Comparison of ENCODE assay signal across 17 cellular contexts in the genomic region with DNA sequence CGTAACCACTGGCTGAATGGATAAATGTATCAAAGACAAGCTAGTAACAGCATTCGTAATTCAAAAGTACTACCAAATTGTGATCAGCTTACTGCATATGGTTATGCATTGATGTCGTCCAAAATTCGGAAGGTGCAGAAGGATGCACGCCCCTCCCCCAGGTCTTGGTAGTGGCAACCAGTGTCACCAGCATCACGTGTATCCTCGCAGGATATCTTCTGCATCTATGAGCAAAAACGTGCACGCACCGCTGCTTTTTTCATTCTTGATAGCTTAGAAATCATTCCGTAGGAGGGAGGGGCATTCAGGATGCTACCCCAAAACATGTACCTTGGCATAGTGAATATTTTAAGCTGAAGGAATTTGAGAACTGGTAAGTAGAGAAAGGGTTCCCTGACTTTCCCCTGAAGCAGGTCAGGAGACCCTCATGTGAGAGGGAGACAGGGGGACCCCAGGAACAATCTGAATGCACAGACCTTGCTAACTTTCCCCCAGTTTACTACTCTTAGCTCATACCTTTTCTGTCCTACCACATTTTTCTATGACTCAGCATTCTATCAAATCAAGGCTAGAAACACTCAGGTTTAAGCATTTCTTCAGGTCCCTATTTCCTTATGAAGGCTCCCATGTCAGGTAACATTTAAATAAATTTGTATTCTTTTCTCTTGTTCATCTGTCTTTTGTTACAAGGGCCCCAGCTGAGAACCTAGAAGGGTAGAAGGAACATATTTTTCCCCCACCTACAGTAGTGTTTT.
DNase-seq lines count a peak whose midpoint lies in the region; ATAC-seq, FAIRE-seq and TF ChIP-seq lines count a peak whose summit lies in the region.
"Had no signal": no experiment of that assay in that cellular context is flagged by ENCODE, and none has a peak within 500 bp of the region (broad histone marks: within the 10 kb centered on the region; RNA-seq: fewer than 3 reads in every experiment).

No MANE protein-coding gene starts in this region.

- TF ChIP-seq RAD21 in K562 (CRISPR knock-in tag; conservative IDR thresholded peaks at IDR 0.05 in 1 of 2, IDR thresholded peaks at IDR 0.05 in 1 of 2), result no peak

- H3K4me1 ChIP-seq in right atrium auricular region, result peaks cover 0 to 9% of the 10 kb centered on the region in 2 donors
- H3K4me1 ChIP-seq in left ventricle myocardium inferior, result peaks cover 5% of the 10 kb centered on the region
- H3K4me1 ChIP-seq in HUES64 (ENCODE audit: insufficient read depth, low read length), result peaks cover 15% of the 10 kb centered on the region
- peaks cover 8 to 9% of the 10 kb centered on the region in 2 experiments; a peak in 4 of 5 replicates for H3K4me1 ChIP-seq in K562 (replicated peaks in 1 of 2; ENCODE audit: control insufficient read depth in 2 of 2, insufficient read depth in 2 of 2, low read length in 2 of 2)

- H3K27ac ChIP-seq in right atrium auricular region, result no peak overlapping the region
- H3K27ac ChIP-seq in left ventricle myocardium inferior (replicated peaks), result no peak overlapping the region
- peak overlapping the region; percentile 69; the same call in 1 of the 2 replicates for H3K27ac ChIP-seq in HUES64 (ENCODE audit: low read depth, low read length)
- no peak overlapping the region for H3K27ac ChIP-seq in K562 (ENCODE audit: extremely low read depth, low read depth, low read length)
- H3K27ac ChIP-seq: C4-2B, KMS-11 had no signal

- ATAC-seq in K562 (no peak), GM21825 (IDR thresholded peaks at IDR 0.05; ENCODE audit: unreplicated experiment) (no peak), GM21576 (IDR thresholded peaks at IDR 0.05; ENCODE audit: unreplicated experiment) (no peak)

- BruUV-seq in K562 (replicated peaks; lab: Mats Ljungman, UMichigan), result no TSS peak

- no peak overlapping the region for H2AFZ ChIP-seq in K562 (ENCODE audit: low read depth, low read length)

- in situ Hi-C loops in K562 (cut with MboI), result loop anchor here (5.0 to 25.0 kb wide), 3 partner anchors 173 to 797 kb away; no protein-coding TSS in a partner anchor

- CTCF ChIA-PET in K562 (lab: Yijun Ruan, JAX; ENCODE audit: low intra/inter-chr PET ratio), result interaction anchor here (0.9 kb wide), 1 partner anchor 170 kb away, joined by 3 read pairs; no protein-coding TSS in a partner anchor

- no peaks in the 10 kb centered on the region for H3K79me2 ChIP-seq in K562 (ENCODE audit: control insufficient read depth, insufficient read depth, low read length)

- H3K9me1 ChIP-seq in K562 (ENCODE audit: control insufficient read depth, insufficient read depth, low read length), result no peaks in the 10 kb centered on the region

- no peak overlapping the region for H3K4me3 ChIP-seq in right atrium auricular region
- H3K4me3 ChIP-seq in left ventricle myocardium inferior, result no peak overlapping the region
- H3K4me3 ChIP-seq in HUES64 (ENCODE audit: low read length), result no peak overlapping the region
- no peak overlapping the region for H3K4me3 ChIP-seq in K562

- no peak for TF ChIP-seq CTCF in right atrium auricular region (IDR thresholded peaks at IDR 0.05)
- TF ChIP-seq CTCF in left ventricle myocardium inferior (IDR thresholded peaks at IDR 0.05; ENCODE audit: borderline replicate concordance), result no peak
- TF ChIP-seq CTCF in K562 (IDR thresholded peaks at IDR 0.05 in 2 of 3, conservative IDR thresholded peaks at IDR 0.05 in 1 of 3; ENCODE audit: insufficient read depth in 2 of 3, low read depth in 1 of 3, low read length in 3 of 3), result no peak

- FAIRE-seq in K562 (lab: Jason Lieb, UNC), result no peak
- FAIRE-seq: A204.1, D721Med had no signal

- H3K27me3 ChIP-seq in right atrium auricular region, result no peaks in the 10 kb centered on the region
- H3K27me3 ChIP-seq in left ventricle myocardium inferior (ENCODE audit: low read depth), result peaks cover 29% of the 10 kb centered on the region
- no peaks in the 10 kb centered on the region for H3K27me3 ChIP-seq in HUES64 (ENCODE audit: insufficient read depth, low read length)
- peaks cover 0 to 13% of the 10 kb centered on the region in 2 experiments; a peak in 2 of 5 replicates for H3K27me3 ChIP-seq in K562 (ENCODE audit: control insufficient read depth in 2 of 2, insufficient read depth in 2 of 2, low read length in 2 of 2)

- DNase-seq in right atrium auricular region (ENCODE audit: low spot score) (peak; percentile 53), left ventricle myocardium inferior (no peak), K562 (ENCODE audit: extremely low read depth in 1 of 4, low spot score in 3 of 4) (no peak), DMS153 (lab: John Stamatoyannopoulos, UW) (no peak)
- DNase-seq: NCI-H1436, NCI-H1930, NCI-H526, RPMI8226, SHP77 treated with DMSO at 0.1 percent for 48 hours, SK-N-SH had no signal

- 85% methylated on average over 11 of the region's 11 CpGs for WGBS in HUES64
- 30% methylated on average over 10 of the region's 11 CpGs for WGBS in K562 (ENCODE audit: insufficient coverage, low coverage, missing lambda C conversion rate)

- H3K36me3 ChIP-seq in right atrium auricular region, result no peaks in the 10 kb centered on the region
- H3K36me3 ChIP-seq in left ventricle myocardium inferior, result no peaks in the 10 kb centered on the region
- no peaks in the 10 kb centered on the region for H3K36me3 ChIP-seq in HUES64 (ENCODE audit: insufficient read depth, low read length)
- H3K36me3 ChIP-seq in K562 (ENCODE audit: control insufficient read depth, insufficient read depth, low read length), result no peaks in the 10 kb centered on the region

- TF ChIP-seq EP300 in K562 (IDR thresholded peaks at IDR 0.05; ENCODE audit: low read length), result no peak

- no peak overlapping the region for H3K4me2 ChIP-seq in K562 (ENCODE audit: insufficient read depth, low read length)
- H3K4me2 ChIP-seq: KMS-11, SK-N-SH had no signal

- no peak for TF ChIP-seq POLR2A in K562 (conservative IDR thresholded peaks at IDR 0.05)

- H3K9ac ChIP-seq in HUES64 (ENCODE audit: low read depth, low read length) (no peak overlapping the region; the same call in 1 of the 2 replicates), K562 (ENCODE audit: insufficient read depth in 1 of 2, low read depth in 2 of 2, low read length in 2 of 2) (no peak overlapping the region)
- H3K9ac ChIP-seq: KMS-11, SK-N-SH had no signal

- POLR2A ChIA-PET in K562 (lab: Yijun Ruan, JAX), result interaction anchor here (0.8 to 1.1 kb wide), 3 partner anchors 166 to 252 kb away, joined by 3 to 4 read pairs (median 3); no protein-coding TSS in a partner anchor

- intact Hi-C loops in left ventricle myocardium inferior (cut with micrococcal nuclease) (loop anchor here (5.0 kb wide), 2 partner anchors 173 to 263 kb away; no protein-coding TSS in a partner anchor), K562 (cut with micrococcal nuclease) (no loop called here)

- no peaks in the 10 kb centered on the region for H3K9me3 ChIP-seq in right atrium auricular region
- no peaks in the 10 kb centered on the region for H3K9me3 ChIP-seq in left ventricle myocardium inferior (replicated peaks)
- H3K9me3 ChIP-seq in HUES64 (ENCODE audit: insufficient read depth, low read depth, low read length), result no peaks in the 10 kb centered on the region
- H3K9me3 ChIP-seq in K562 (replicated peaks; ENCODE audit: control insufficient read depth, insufficient read depth, low read depth, low read length), result no peaks in the 10 kb centered on the region
- H3K9me3 ChIP-seq: SK-N-SH had no signal

- H4K20me1 ChIP-seq in K562 (replicated peaks; ENCODE audit: control insufficient read depth, insufficient read depth, low read length), result no peaks in the 10 kb centered on the region

TF ChIP-seq in K562, 482 proteins besides CTCF, POLR2A, EP300 and RAD21 (continues in another document):
- no peak for TF ChIP-seq NFATC3 (IDR thresholded peaks at IDR 0.05)
- TF ChIP-seq PRMT5 (CRISPR knock-in tag; IDR thresholded peaks at IDR 0.05), result no peak
- TF ChIP-seq JUNB (CRISPR knock-in tag; conservative IDR thresholded peaks at IDR 0.05), result no peak
- TF ChIP-seq ZNF316 (IDR thresholded peaks at IDR 0.05), result peak; percentile 92
- TF ChIP-seq MAFG (tag; conservative IDR thresholded peaks at IDR 0.05), result peak; percentile 83
- no peak for TF ChIP-seq TFAM (CRISPR knock-in tag; conservative IDR thresholded peaks at IDR 0.05)
- TF ChIP-seq C11orf30 (IDR thresholded peaks at IDR 0.05; ENCODE audit: low read depth), result peak; percentile 86
- TF ChIP-seq MAFF (IDR thresholded peaks at IDR 0.05; ENCODE audit: low read length), result peak; percentile 77
- no peak for TF ChIP-seq CEBPB (tag; IDR thresholded peaks at IDR 0.05)
- no peak for TF ChIP-seq ZNF217 (CRISPR knock-in tag; IDR thresholded peaks at IDR 0.05)
- TF ChIP-seq YY1 (IDR thresholded peaks at IDR 0.05; ENCODE audit: borderline replicate concordance in 1 of 3, control insufficient read depth in 1 of 3, extremely low read depth in 1 of 3, insufficient read depth in 3 of 3, insufficient read length in 1 of 3, insufficient replicate concordance in 2 of 3, low read depth in 1 of 3, low read length in 2 of 3), result no peak
- no peak for TF ChIP-seq IRF2 (CRISPR knock-in tag; IDR thresholded peaks at IDR 0.05)
- TF ChIP-seq CBX8 (IDR thresholded peaks at IDR 0.05; ENCODE audit: borderline replicate concordance, extremely low read depth, low read depth, low read length, poor library complexity, severe bottlenecking), result no peak
- TF ChIP-seq, protein P1, sequence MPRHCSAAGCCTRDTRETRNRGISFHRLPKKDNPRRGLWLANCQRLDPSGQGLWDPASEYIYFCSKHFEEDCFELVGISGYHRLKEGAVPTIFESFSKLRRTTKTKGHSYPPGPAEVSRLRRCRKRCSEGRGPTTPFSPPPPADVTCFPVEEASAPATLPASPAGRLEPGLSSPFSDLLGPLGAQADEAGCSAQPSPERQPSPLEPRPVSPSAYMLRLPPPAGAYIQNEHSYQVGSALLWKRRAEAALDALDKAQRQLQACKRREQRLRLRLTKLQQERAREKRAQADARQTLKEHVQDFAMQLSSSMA (CRISPR knock-in tag; IDR thresholded peaks at IDR 0.05), result no peak
- TF ChIP-seq ZNF766 (CRISPR knock-in tag; conservative IDR thresholded peaks at IDR 0.05), result no peak
